ENCODE assay signal across 2 cellular contexts in genomic region chr9:128913048-128913900, GRCh38.
TF ChIP-seq lines count a peak whose summit lies in the region.

No MANE protein-coding gene starts in this region.

TF ChIP-seq in A549, 52 proteins besides CTCF, POLR2A, EP300 and RAD21:
- no peak for TF ChIP-seq ELK1 (IDR thresholded peaks at IDR 0.05; ENCODE audit: low read depth, low read length)
- TF ChIP-seq ESRRA (IDR thresholded peaks at IDR 0.05; ENCODE audit: borderline replicate concordance, low read length), result no peak
- no peak for TF ChIP-seq CHD2 (IDR thresholded peaks at IDR 0.05; ENCODE audit: low read length, partially characterized antibody)
- TF ChIP-seq, protein P1, sequence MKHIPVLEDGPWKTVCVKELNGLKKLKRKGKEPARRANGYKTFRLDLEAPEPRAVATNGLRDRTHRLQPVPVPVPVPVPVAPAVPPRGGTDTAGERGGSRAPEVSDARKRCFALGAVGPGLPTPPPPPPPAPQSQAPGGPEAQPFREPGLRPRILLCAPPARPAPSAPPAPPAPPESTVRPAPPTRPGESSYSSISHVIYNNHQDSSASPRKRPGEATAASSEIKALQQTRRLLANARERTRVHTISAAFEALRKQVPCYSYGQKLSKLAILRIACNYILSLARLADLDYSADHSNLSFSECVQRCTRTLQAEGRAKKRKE (CRISPR knock-in tag; IDR thresholded peaks at IDR 0.05; ENCODE audit: low read depth), result no peak

TF ChIP-seq in IMR-90, 13 proteins besides CTCF, POLR2A, EP300 and RAD21:
- no peak for TF ChIP-seq MAZ (IDR thresholded peaks at IDR 0.05; ENCODE audit: borderline replicate concordance, low read depth, low read length)
- TF ChIP-seq, protein P2, sequence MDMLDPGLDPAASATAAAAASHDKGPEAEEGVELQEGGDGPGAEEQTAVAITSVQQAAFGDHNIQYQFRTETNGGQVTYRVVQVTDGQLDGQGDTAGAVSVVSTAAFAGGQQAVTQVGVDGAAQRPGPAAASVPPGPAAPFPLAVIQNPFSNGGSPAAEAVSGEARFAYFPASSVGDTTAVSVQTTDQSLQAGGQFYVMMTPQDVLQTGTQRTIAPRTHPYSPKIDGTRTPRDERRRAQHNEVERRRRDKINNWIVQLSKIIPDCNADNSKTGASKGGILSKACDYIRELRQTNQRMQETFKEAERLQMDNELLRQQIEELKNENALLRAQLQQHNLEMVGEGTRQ (IDR thresholded peaks at IDR 0.05; ENCODE audit: low read depth, low read length), result no peak
- TF ChIP-seq MAFK (IDR thresholded peaks at IDR 0.05; ENCODE audit: low read depth, low read length), result no peak
- TF ChIP-seq CEBPB (IDR thresholded peaks at IDR 0.05; ENCODE audit: low read depth, low read length), result no peak
- TF ChIP-seq ELK1 (IDR thresholded peaks at IDR 0.05; ENCODE audit: borderline replicate concordance, low read depth, low read length), result no peak
- no peak for TF ChIP-seq RFX5 (IDR thresholded peaks at IDR 0.05; ENCODE audit: low read depth, low read length)
- no peak for TF ChIP-seq BHLHE40 (IDR thresholded peaks at IDR 0.05; ENCODE audit: low read depth, low read length)
- no peak for TF ChIP-seq RCOR1 (IDR thresholded peaks at IDR 0.05; ENCODE audit: insufficient replicate concordance, low read length)
- no peak for TF ChIP-seq MXI1 (IDR thresholded peaks at IDR 0.05; ENCODE audit: borderline replicate concordance, low read depth, low read length)
